ENCODE assay signal across 14 cellular contexts in the genomic region with DNA sequence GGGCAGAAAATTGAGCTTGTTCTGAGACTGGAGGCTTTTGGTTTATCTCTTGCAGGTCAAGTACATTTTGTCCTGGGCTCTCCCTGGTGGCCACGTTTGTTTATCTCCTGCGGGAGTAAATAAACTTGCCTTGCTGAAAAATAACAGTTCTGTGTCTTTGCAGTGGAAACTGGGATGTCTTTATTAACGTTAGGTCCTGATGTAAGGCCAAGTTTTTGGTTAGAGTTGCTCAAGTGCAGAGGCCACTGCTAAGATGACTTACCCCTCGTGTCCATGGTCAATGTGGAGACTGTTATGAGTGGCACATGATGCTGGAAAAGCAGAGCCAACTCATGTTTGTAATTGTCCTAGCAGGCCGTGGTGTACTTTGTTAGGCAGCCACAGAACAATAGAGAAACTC. TPM values are rescaled to one million over a fixed set of nuclear protein-coding genes. Genes with fewer than 3 reads are reported as not detected.
DNase-seq lines count a peak whose midpoint lies in the region; ATAC-seq, FAIRE-seq and TF ChIP-seq lines count a peak whose summit lies in the region.
"Had no signal": no experiment of that assay in that cellular context is flagged by ENCODE, and none has a peak within 500 bp of the region (broad histone marks: within the 10 kb centered on the region; RNA-seq: fewer than 3 reads in every experiment).

No MANE protein-coding gene starts in this region.

- intact Hi-C loops in PC-3 (cut with micrococcal nuclease): no loop called here

- no peak overlapping the region for H3K9ac ChIP-seq in PC-3 (ENCODE audit: low read length)

- TF ChIP-seq CTCF in A549 (IDR thresholded peaks at IDR 0.05) (no peak), fibroblast of pulmonary artery (IDR thresholded peaks at IDR 0.05; ENCODE audit: low read length, missing control alignments) (no peak), neural crest cell (conservative IDR thresholded peaks at IDR 0.05) (no peak), PC-3 (conservative IDR thresholded peaks at IDR 0.05; ENCODE audit: low read depth, low read length) (no peak)

- no peak for TF ChIP-seq RAD21 in A549 (conservative IDR thresholded peaks at IDR 0.05 in 1 of 2, IDR thresholded peaks at IDR 0.05 in 1 of 2)

- H3K9me3 ChIP-seq in A549 (no peaks in the 10 kb centered on the region), PC-3 (ENCODE audit: low read length) (no peaks in the 10 kb centered on the region)

- H3K4me1 ChIP-seq in A549: peaks cover 25% of the 10 kb centered on the region
- peaks cover 15% of the 10 kb centered on the region for H3K4me1 ChIP-seq in PC-3 (ENCODE audit: insufficient read depth, low read length)

- H3K36me3 ChIP-seq in PC-3 (ENCODE audit: low read depth, low read length): peaks cover 14% of the 10 kb centered on the region; the same call in 1 of the 2 replicates

- no peak overlapping the region for H3K27ac Mint-ChIP-seq in neural crest cell (ENCODE audit: unreplicated experiment)
- H3K27ac Mint-ChIP-seq: B cell had no signal

- CTCF ChIA-PET in A549 (lab: Yijun Ruan, JAX): interaction anchor here (0.6 kb wide), 2 partner anchors 278 to 1729 kb away, joined by 3 read pairs; no protein-coding TSS in a partner anchor
- CTCF ChIA-PET in PC-3 (lab: Charles Lee): no interaction called here

- 64% methylated on average over 5 of the region's 5 CpGs for WGBS in A549 (ENCODE audit: missing lambda C conversion rate)

- no peaks in the 10 kb centered on the region for H3K27me3 ChIP-seq in PC-3 (ENCODE audit: low read length)

- no peak for DNase-seq in A549 (ENCODE audit: low read depth in 1 of 2, low spot score in 1 of 2)
- DNase-seq in LHCN-M2 (ENCODE audit: low read depth): peak; percentile 23
- peak; percentile 14 for DNase-seq in fibroblast of pulmonary artery (ENCODE audit: low read depth)
- no peak for DNase-seq in neural crest cell (ENCODE audit: low read depth, low spot score)
- no peak for DNase-seq in PC-3
- DNase-seq: activated CD4-positive, alpha-beta T cell treated with anti-CD3 and anti-CD28 coated beads for 4 hours; activated naive CD4-positive, alpha-beta T cell treated with anti-CD3 and anti-CD28 coated beads, Interleukin-2, amount 50 U/mL, for 16 hours; NCI-H510A treated with DMSO at 0.1 percent for 48 hours had no signal

- peaks cover 43% of the 10 kb centered on the region for H4K20me1 ChIP-seq in PC-3 (ENCODE audit: low read length)

- H3K4me3 ChIP-seq in A549: no peak overlapping the region
- H3K4me3 ChIP-seq in fibroblast of pulmonary artery (replicated peaks; ENCODE audit: low read depth, low read length): no peak overlapping the region
- H3K4me3 ChIP-seq in PC-3 (ENCODE audit: low read length): no peak overlapping the region

- H3K27me3 Mint-ChIP-seq in neural crest cell (ENCODE audit: low read depth): no peaks in the 10 kb centered on the region
- H3K27me3 Mint-ChIP-seq: B cell had no signal

- H3K27ac ChIP-seq in A549 (no peak overlapping the region), PC-3 (ENCODE audit: low read length) (no peak overlapping the region)

- BruUV-seq in PC-3 (replicated peaks; lab: Mats Ljungman, UMichigan): no TSS peak

- no peak for TF ChIP-seq POLR2A in A549 (IDR thresholded peaks at IDR 0.05; ENCODE audit: low read length)

- TF ChIP-seq EP300 in A549 (IDR thresholded peaks at IDR 0.05): no peak

- no peaks in the 10 kb centered on the region for H3F3A ChIP-seq in PC-3 (ENCODE audit: low read length, unreplicated experiment)

- H3K4me2 ChIP-seq in A549 (peak overlapping the region; percentile 23; the same call in 1 of the 3 replicates), PC-3 (ENCODE audit: low read length) (no peak overlapping the region)

- no peaks in the 10 kb centered on the region for H3K9me2 ChIP-seq in PC-3 (replicated peaks; ENCODE audit: low read length)

- ATAC-seq in A549: no peak
- ATAC-seq in HG02852 (IDR thresholded peaks at IDR 0.05; ENCODE audit: unreplicated experiment): no peak
- ATAC-seq in PC-3: no peak
- ATAC-seq in GM19455 (IDR thresholded peaks at IDR 0.05; ENCODE audit: unreplicated experiment): no peak
- ATAC-seq in esophagus mucosa: no peak
- ATAC-seq: HCT116 had no signal

- no peak for FAIRE-seq in A549 (lab: Jason Lieb, UNC)
- FAIRE-seq: G401.6 had no signal

- peaks cover 88% of the 10 kb centered on the region for H3K79me2 ChIP-seq in PC-3 (ENCODE audit: low read length)

- H3K36me3 Mint-ChIP-seq in neural crest cell (ENCODE audit: low read depth): no peaks in the 10 kb centered on the region

- POLR2A ChIA-PET in A549 (lab: Yijun Ruan, JAX) (no interaction called here), PC-3 (lab: Charles Lee; ENCODE audit: unreplicated experiment) (no interaction called here)

- no peaks in the 10 kb centered on the region for H3K9me3 Mint-ChIP-seq in neural crest cell

- H2AFZ ChIP-seq in PC-3 (ENCODE audit: low read length): no peak overlapping the region

- peak overlapping the region; percentile 13 for H3K4me3 Mint-ChIP-seq in neural crest cell
- H3K4me3 Mint-ChIP-seq: B cell had no signal

- H3K4me1 Mint-ChIP-seq in neural crest cell: peaks cover 45% of the 10 kb centered on the region

TF ChIP-seq in A549, 52 proteins besides CTCF, POLR2A, EP300 and RAD21:
- TF ChIP-seq HDAC2 (IDR thresholded peaks at IDR 0.05) (no peak), POLR2AphosphoS2 (conservative IDR thresholded peaks at IDR 0.05; ENCODE audit: low read length) (0 out of 2 replicates have a peak, but pooled peaks have one; percentile 70)

RNA-seq across cellular contexts. Expression of gene PTPN11, which starts 3.8 kb away (rescaled TPM):
- polyA plus RNA-seq in A549 (2011; rRNA removed): 111 and 194 TPM in 2 replicates
- polyA plus RNA-seq in A549 (2012; cell fraction: cytosol; rRNA removed): 40.4 and 45.9 TPM in 2 replicates
- polyA plus RNA-seq in A549 (2012; cell fraction: nucleus; rRNA removed): 26.5 and 32.2 TPM in 2 replicates
- polyA plus RNA-seq in A549 (2017; fragmentation: RNase III; extraction: RNeasy Plus Mini Kit Qiagen cat#74134 plus additional on column Dnase treatment): 73.1 to 78.6 TPM (median 77.1 TPM) in 3 replicates
- 73.8 and 78.2 TPM in 2 replicates for polyA minus RNA-seq in A549 (2011; rRNA and poly(A)+ RNA removed)
- total RNA-seq in LHCN-M2 (2014; rRNA removed): 90.3 and 97.0 TPM in 2 replicates
- polyA plus RNA-seq in LHCN-M2 (2012): 34.5 TPM
- total RNA-seq in neural crest cell: 91.8 and 92.1 TPM in 2 replicates
- 121 and 137 TPM in 2 replicates for total RNA-seq in PC-3 (2014; rRNA removed)
- 53.6 TPM for total RNA-seq in esophagus mucosa

RNA-seq across cellular contexts. Expression of gene RPL6, which starts 13.1 kb away (rescaled TPM):
- 2,693 and 2,889 TPM in 2 replicates for polyA plus RNA-seq in A549 (2011; rRNA removed)
- 1,349 and 1,454 TPM in 2 replicates for polyA plus RNA-seq in A549 (2012; cell fraction: cytosol; rRNA removed)
- 377 and 674 TPM in 2 replicates for polyA plus RNA-seq in A549 (2012; cell fraction: nucleus; rRNA removed)
- polyA plus RNA-seq in A549 (2017; fragmentation: RNase III; extraction: RNeasy Plus Mini Kit Qiagen cat#74134 plus additional on column Dnase treatment): 1,572 to 1,776 TPM (median 1,661 TPM) in 3 replicates
- 507 and 753 TPM in 2 replicates for polyA minus RNA-seq in A549 (2011; rRNA and poly(A)+ RNA removed)
- total RNA-seq in LHCN-M2 (2014; rRNA removed): 1,714 and 1,753 TPM in 2 replicates
- polyA plus RNA-seq in LHCN-M2 (2012): 1,508 TPM
- total RNA-seq in neural crest cell: 1,997 and 2,075 TPM in 2 replicates
- 1,342 and 1,509 TPM in 2 replicates for total RNA-seq in PC-3 (2014; rRNA removed)
- total RNA-seq in esophagus mucosa: 1,486 TPM

RNA-seq across cellular contexts. Expression of gene HECTD4, which starts 40.3 kb away (rescaled TPM):
- polyA plus RNA-seq in A549 (2011; rRNA removed) (14.7 and 21.4 TPM in 2 replicates), A549 (2017; fragmentation: RNase III; extraction: RNeasy Plus Mini Kit Qiagen cat#74134 plus additional on column Dnase treatment) (8.5 to 9.9 TPM (median 9.8 TPM) in 3 replicates)
- 14.7 and 16.5 TPM in 2 replicates for polyA plus RNA-seq in A549 (2012; cell fraction: cytosol; rRNA removed)
- 46.1 and 61.5 TPM in 2 replicates for polyA plus RNA-seq in A549 (2012; cell fraction: nucleus; rRNA removed)
- 37.6 and 41.5 TPM in 2 replicates for polyA minus RNA-seq in A549 (2011; rRNA and poly(A)+ RNA removed)
- total RNA-seq in LHCN-M2 (2014; rRNA removed) (7.4 and 8.2 TPM in 2 replicates), neural crest cell (47.8 and 49.4 TPM in 2 replicates), PC-3 (2014; rRNA removed) (24.6 and 31.2 TPM in 2 replicates), esophagus mucosa (30.5 TPM)
- polyA plus RNA-seq in LHCN-M2 (2012): 8.3 TPM

Comparison
In these comparisons a context has a peak if more than half of its experiments do, and no peak if none do; other contexts are left out.
1. DNase-seq: peak in LHCN-M2 (single experiment) and fibroblast of pulmonary artery (single experiment); none in A549 (0 of 2), neural crest cell (single experiment) and PC-3 (single experiment).